24 cellular contexts compared by ENCODE assay signal in the genomic region with DNA sequence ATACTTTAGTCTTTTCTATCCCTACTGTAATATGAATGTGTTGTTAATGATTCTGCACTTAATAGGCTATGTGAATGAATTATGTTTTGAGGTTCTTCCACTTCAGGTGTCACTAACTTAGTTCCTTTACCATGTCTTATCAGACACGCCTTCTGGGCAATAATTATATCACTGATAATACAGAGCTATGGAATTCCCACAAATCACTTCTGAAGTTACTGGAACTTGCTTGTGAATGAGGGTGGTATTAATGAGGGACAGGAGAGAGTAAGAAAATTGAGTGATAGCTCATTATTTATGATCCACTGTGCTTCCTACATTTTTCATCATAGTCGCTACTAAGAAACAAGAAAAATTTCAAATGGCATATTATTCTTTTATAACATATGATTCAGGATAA.
"Had no signal": no experiment of that assay in that cellular context is flagged by ENCODE, and none has a peak within 500 bp of the region (broad histone marks: within the 10 kb centered on the region; RNA-seq: fewer than 3 reads in every experiment).

No MANE protein-coding gene starts in this region.

- DNase-seq: dorsolateral prefrontal cortex; effector CD4-positive, alpha-beta T cell; heart right ventricle; hippocampal formation; left cardiac atrium; left lung; mucosa of descending colon; naive B cell; nucleus accumbens; pancreas; stimulated activated CD4-positive, alpha-beta T cell treated with anti-CD3 and anti-CD28 coated beads, Interleukin-2, amount 100 ng/mL, for 24 hours; stimulated activated CD4-positive, alpha-beta T cell treated with anti-CD3 and anti-CD28 coated beads, Interleukin-4, amount 100 ng/mL, for 24 hours; stimulated activated naive CD4-positive, alpha-beta T cell treated with Interleukin-2 at 50 U/mL for 16 hours; stomach; thyroid gland; trophoblast cell had no signal

- H3K4me1 Mint-ChIP-seq: naive B cell; stimulated activated effector memory CD8-positive, alpha-beta T cell treated with anti-CD3 and anti-CD28 coated beads, Interleukin-12 subunit alpha, Interleukin-12 subunit beta, amount 100 ng/mL, for 72 hours had no signal

- ATAC-seq: esophagus mucosa; gastroesophageal sphincter; left lung; mucosa of descending colon; sciatic nerve; stimulated activated effector memory CD8-positive, alpha-beta T cell treated with anti-CD3 and anti-CD28 coated beads, Interleukin-12 subunit alpha, Interleukin-12 subunit beta, amount 100 ng/mL, for 72 hours had no signal

- H3K9me3 Mint-ChIP-seq: central memory CD8-positive, alpha-beta T cell; mesothelial cell of epicardium; naive B cell; nephron; stimulated activated effector memory CD8-positive, alpha-beta T cell treated with anti-CD3 and anti-CD28 coated beads, Interleukin-12 subunit alpha, Interleukin-12 subunit beta, amount 100 ng/mL, for 72 hours had no signal

- H3K27ac Mint-ChIP-seq: mesothelial cell of epicardium; naive B cell; nephron; stimulated activated effector memory CD8-positive, alpha-beta T cell treated with anti-CD3 and anti-CD28 coated beads, Interleukin-12 subunit alpha, Interleukin-12 subunit beta, amount 100 ng/mL, for 72 hours had no signal

- H3K9me3 ChIP-seq: gastroesophageal sphincter, heart right ventricle, left lung, mucosa of descending colon, pancreas, stomach, thyroid gland had no signal

- H3K36me3 Mint-ChIP-seq: mesothelial cell of epicardium had no signal

- H3K27me3 ChIP-seq: dorsolateral prefrontal cortex, gastroesophageal sphincter, heart right ventricle, left lung, pancreas, stomach, thyroid gland had no signal

- H3K27ac ChIP-seq: dorsolateral prefrontal cortex, epithelial cell of prostate, gastroesophageal sphincter, left lung, pancreas, stomach, thyroid gland had no signal

- H3K27me3 Mint-ChIP-seq: central memory CD8-positive, alpha-beta T cell; naive B cell had no signal

- H3K4me3 Mint-ChIP-seq: central memory CD8-positive, alpha-beta T cell; mesothelial cell of epicardium; naive B cell; nephron; stimulated activated effector memory CD8-positive, alpha-beta T cell treated with anti-CD3 and anti-CD28 coated beads, Interleukin-12 subunit alpha, Interleukin-12 subunit beta, amount 100 ng/mL, for 72 hours had no signal

- H3K4me3 ChIP-seq: dorsolateral prefrontal cortex, gastroesophageal sphincter, heart right ventricle, left lung, mucosa of descending colon, pancreas, stomach, thyroid gland had no signal
